In the genomic region with DNA sequence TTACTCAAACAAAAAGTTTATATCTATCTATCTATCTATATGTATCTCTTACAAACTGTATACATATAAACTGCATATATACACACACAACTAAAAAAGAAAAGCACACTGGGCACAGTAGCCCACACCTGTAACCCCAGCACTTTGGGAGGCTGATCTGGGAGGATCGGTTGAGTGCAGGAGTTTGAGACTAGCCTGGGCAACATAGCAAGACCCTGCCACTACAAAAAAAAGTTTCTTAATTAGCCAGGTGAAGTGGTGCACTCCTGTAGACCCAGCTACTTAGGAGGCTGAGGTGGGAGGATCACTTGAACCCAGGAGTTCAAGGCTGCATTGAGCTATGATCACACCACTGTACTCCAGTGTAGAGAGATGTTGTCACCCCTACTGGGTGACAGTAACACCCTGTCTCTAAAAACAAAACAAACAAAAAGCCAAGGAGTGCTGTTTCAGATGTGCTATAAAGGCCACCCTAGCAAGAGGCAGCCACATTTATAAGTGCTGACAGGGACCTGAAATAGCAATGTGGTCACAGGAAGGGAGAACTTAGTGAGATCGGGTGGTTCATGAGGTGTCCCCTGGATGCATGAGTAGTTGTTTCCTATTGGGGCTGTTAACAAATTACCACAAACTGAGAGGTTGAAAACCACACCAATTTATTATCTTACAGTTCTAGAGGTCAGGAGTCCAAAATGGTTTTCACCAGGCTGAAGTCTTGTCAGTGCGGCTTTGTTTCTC, we compare ENCODE assay signal across 10 cellular contexts. TPM values are rescaled to one million over a fixed set of nuclear protein-coding genes. Genes with fewer than 3 reads are reported as not detected.
DNase-seq lines count a peak whose midpoint lies in the region; ATAC-seq, FAIRE-seq and TF ChIP-seq lines count a peak whose summit lies in the region.
"Had no signal": no experiment of that assay in that cellular context is flagged by ENCODE, and none has a peak within 500 bp of the region (broad histone marks: within the 10 kb centered on the region; RNA-seq: fewer than 3 reads in every experiment).

No MANE protein-coding gene starts in this region.

- RAD21 ChIA-PET in GM12878 (lab: Charles Lee; ENCODE audit: unreplicated experiment), result interaction anchor here (0.6 to 1.3 kb wide), 5 partner anchors 15 to 287 kb away, joined by 3 to 8 read pairs (median 3); no protein-coding TSS in a partner anchor

- FAIRE-seq in GM12878 (lab: Jason Lieb, UNC), result peak; percentile 99
- FAIRE-seq: D721Med had no signal

- POLR2A ChIA-PET in GM12878 (lab: Charles Lee), result interaction anchor here (0.6 to 1.1 kb wide), 5 partner anchors 9 to 234 kb away, joined by 3 to 9 read pairs (median 6); no protein-coding TSS in a partner anchor

- no peak for TF ChIP-seq CTCF in GM12878 (IDR thresholded peaks at IDR 0.05 in 2 of 3, conservative IDR thresholded peaks at IDR 0.05 in 1 of 3; ENCODE audit: control insufficient read depth in 2 of 3, extremely low read depth in 1 of 3, insufficient read depth in 1 of 3, low read depth in 3 of 3, low read length in 3 of 3)

- peak; percentile 80 to 96 for TF ChIP-seq EP300 in GM12878 (IDR thresholded peaks at IDR 0.05; ENCODE audit: borderline replicate concordance in 1 of 2, control insufficient read depth in 1 of 2, low read depth in 2 of 2, low read length in 2 of 2)

- intact Hi-C loops in GM12878 (cut with micrococcal nuclease; ENCODE audit: unreplicated experiment), result loop anchor here (10.0 kb wide), 1 partner anchor 256 kb away; a partner anchor contains a TSS

- ATAC-seq in GM18907 (IDR thresholded peaks at IDR 0.05; ENCODE audit: unreplicated experiment) (peak; percentile 47), HG03521 (IDR thresholded peaks at IDR 0.05; ENCODE audit: unreplicated experiment) (peak; percentile 37), GM12878 (peak; percentile 80), GM21526 (IDR thresholded peaks at IDR 0.05; ENCODE audit: low FRiP score, unreplicated experiment) (no peak)

- in situ Hi-C loops in GM12878 (cut with MboI), result no loop called here

- H3K4me1 ChIP-seq in GM12878 (ENCODE audit: control insufficient read depth, insufficient read depth, low read length), result peaks cover 30% of the 10 kb centered on the region

- H3K9ac ChIP-seq in GM12878 (ENCODE audit: control insufficient read depth, insufficient read depth, low read length), result no peak overlapping the region

- H3K4me3 ChIP-seq in GM12878, result no peak overlapping the region

- CTCF ChIA-PET in GM12878 (lab: Yijun Ruan, JAX), result interaction anchor here (0.6 to 2.1 kb wide), 2 partner anchors 9 to 21 kb away, joined by 3 to 5 read pairs; no protein-coding TSS in a partner anchor

- DNase-seq in A172 (ENCODE audit: low spot score) (peak; percentile 35), GM12878 (ENCODE audit: low read depth, low spot score) (peak; percentile 89), NCI-H2081 treated with DMSO at 0.1 percent for 48 hours (lab: John Stamatoyannopoulos, UW) (no peak), occipital lobe (lab: John Stamatoyannopoulos, UW) (no peak), HuH-7 (ENCODE audit: low spot score) (no peak)
- DNase-seq: amniotic stem cell had no signal

- H3K27ac ChIP-seq in GM12878 (ENCODE audit: control insufficient read depth, insufficient read depth), result peak overlapping the region; percentile 48

- WGBS in GM12878 (ENCODE audit: insufficient coverage, insufficient replicate concordance, low lambda C conversion rate, missing lambda C conversion rate), result 5% methylated on average over 3 of the region's 3 CpGs

- no peaks in the 10 kb centered on the region for H3K9me3 ChIP-seq in GM12878 (replicated peaks; ENCODE audit: control insufficient read depth, insufficient read depth, low read length)

- peaks cover 8% of the 10 kb centered on the region for H4K20me1 ChIP-seq in GM12878 (ENCODE audit: control insufficient read depth, insufficient read depth)

- no peaks in the 10 kb centered on the region for H3K27me3 ChIP-seq in GM12878 (replicated peaks in 1 of 2; ENCODE audit: control insufficient read depth in 2 of 2, insufficient read depth in 2 of 2, low read length in 1 of 2)

- no peak for TF ChIP-seq RAD21 in GM12878 (IDR thresholded peaks at IDR 0.05; ENCODE audit: insufficient read depth, low read depth, low read length)

- BruUV-seq in GM12878 (replicated peaks; lab: Mats Ljungman, UMichigan), result no TSS peak

- SMC1A ChIA-PET in GM12878 (lab: Charles Lee; ENCODE audit: uncharacterized antibody, unreplicated experiment), result interaction anchor here (0.6 to 1.9 kb wide), 3 partner anchors 17 to 30 kb away, joined by 3 to 4 read pairs (median 3); no protein-coding TSS in a partner anchor

- peaks cover 0 to 4% of the 10 kb centered on the region in 2 experiments for H3K36me3 ChIP-seq in GM12878 (ENCODE audit: control insufficient read depth in 2 of 2, insufficient read depth in 2 of 2, low read length in 1 of 2)

- TF ChIP-seq POLR2A in GM12878 (IDR thresholded peaks at IDR 0.05; ENCODE audit: low read depth, low read length), result no peak

- peaks cover 13% of the 10 kb centered on the region for H3K79me2 ChIP-seq in GM12878 (ENCODE audit: control insufficient read depth, insufficient read depth, low read length)

- H3K4me2 ChIP-seq in GM12878 (ENCODE audit: control insufficient read depth, insufficient read depth), result peak overlapping the region; percentile 82

- no peak overlapping the region for H2AFZ ChIP-seq in GM12878 (ENCODE audit: control insufficient read depth, low read depth, low read length)

RNA-seq across cellular contexts. Expression of a gene that starts 4.8 kb away (rescaled TPM):
- total RNA-seq in A172 (2014; rRNA removed; shearing (Covaris generic)), result 87.1 and 116 TPM in 2 replicates
- total RNA-seq in GM12878 (2013; cell fraction: nucleolus; rRNA removed), result 26.2 and 26.6 TPM in 2 replicates
- total RNA-seq in GM12878 (2014; rRNA removed), result 25.1 and 27.9 TPM in 2 replicates
- 26.5 and 29.3 TPM in 2 replicates for total RNA-seq in GM12878 (2014; rRNA removed; fragmentation: Illumina TruSeq; extraction: Trizol)
- 47.9 and 52.8 TPM in 2 replicates for total RNA-seq in GM12878 (2021)
- 12.0 TPM for polyA plus RNA-seq in GM12878 (2011; ENCODE audit: low read depth)
- polyA plus RNA-seq in GM12878 (2011; rRNA removed), result 36.7 and 46.6 TPM in 2 replicates
- 35.0 and 46.2 TPM in 2 replicates for polyA plus RNA-seq in GM12878 (2011; cell fraction: cytosol; rRNA removed)
- 87.1 and 99.3 TPM in 2 replicates for polyA plus RNA-seq in GM12878 (2011; cell fraction: nucleus; rRNA removed)
- polyA plus RNA-seq in GM12878 (2012), result 27.1 and 34.5 TPM in 2 replicates
- 26.8 and 33.3 TPM in 2 replicates for polyA plus RNA-seq in GM12878 (2014; fragmentation: Illumina TruSeq; extraction: Trizol)
- polyA plus RNA-seq in GM12878 (2014; fragmentation: Nextera tagmentation; extraction: Ambion mirVana), result 1 to 10 TPM; 3.3 to 5.5 TPM
- 34.3 and 35.8 TPM in 2 replicates for polyA plus RNA-seq in GM12878 (2014; rRNA removed)
- polyA plus RNA-seq in GM12878 (2016; fragmentation: Nextera tagmentation; extraction: Ambion mirVana), result 10 to 100 TPM; 44.5 to 46.0 TPM
- polyA minus RNA-seq in GM12878 (2011; rRNA and poly(A)+ RNA removed), result 12.2 and 21.0 TPM in 2 replicates
- polyA minus RNA-seq in GM12878 (2011; cell fraction: cytosol; rRNA and poly(A)+ RNA removed), result 6.5 and 8.0 TPM in 2 replicates
- 13.1 and 20.2 TPM in 2 replicates for polyA minus RNA-seq in GM12878 (2011; cell fraction: nucleus; rRNA and poly(A)+ RNA removed)
- total RNA-seq in occipital lobe, result 39.8 TPM

RNA-seq across cellular contexts. Expression of a gene that starts 20.0 kb away (rescaled TPM):
- 47.0 and 55.6 TPM in 2 replicates for total RNA-seq in A172 (2014; rRNA removed; shearing (Covaris generic))
- total RNA-seq in GM12878 (2013; cell fraction: nucleolus; rRNA removed), result 28.6 and 35.9 TPM in 2 replicates
- 19.5 and 25.5 TPM in 2 replicates for total RNA-seq in GM12878 (2014; rRNA removed)
- total RNA-seq in GM12878 (2014; rRNA removed; fragmentation: Illumina TruSeq; extraction: Trizol), result 11.5 TPM in 2 replicates
- total RNA-seq in GM12878 (2021), result 44.0 and 51.2 TPM in 2 replicates
- polyA plus RNA-seq in GM12878 (2011; ENCODE audit: low read depth), result 10.4 TPM
- 6.4 and 11.4 TPM in 2 replicates for polyA plus RNA-seq in GM12878 (2011; rRNA removed)
- polyA plus RNA-seq in GM12878 (2011; cell fraction: cytosol; rRNA removed), result 26.7 and 26.8 TPM in 2 replicates
- 32.0 and 43.5 TPM in 2 replicates for polyA plus RNA-seq in GM12878 (2011; cell fraction: nucleus; rRNA removed)
- 22.9 and 23.4 TPM in 2 replicates for polyA plus RNA-seq in GM12878 (2012)
- 15.7 and 19.0 TPM in 2 replicates for polyA plus RNA-seq in GM12878 (2014; fragmentation: Illumina TruSeq; extraction: Trizol)
- 1 to 10 TPM; 2.2 to 4.4 TPM for polyA plus RNA-seq in GM12878 (2014; fragmentation: Nextera tagmentation; extraction: Ambion mirVana)
- polyA plus RNA-seq in GM12878 (2014; rRNA removed), result 26.2 and 30.7 TPM in 2 replicates
- polyA plus RNA-seq in GM12878 (2016; fragmentation: Nextera tagmentation; extraction: Ambion mirVana), result 10 to 100 TPM in 1 of 2 experiments, 1 to 10 TPM in 1; 6.9 to 11.6 TPM
- polyA minus RNA-seq in GM12878 (2011; rRNA and poly(A)+ RNA removed), result 18.4 and 31.1 TPM in 2 replicates
- polyA minus RNA-seq in GM12878 (2011; cell fraction: cytosol; rRNA and poly(A)+ RNA removed), result 17.8 and 19.3 TPM in 2 replicates
- 7.6 and 18.6 TPM in 2 replicates for polyA minus RNA-seq in GM12878 (2011; cell fraction: nucleus; rRNA and poly(A)+ RNA removed)
- 25.6 TPM for total RNA-seq in occipital lobe

RNA-seq across cellular contexts. Expression of a gene that starts 24.3 kb away (rescaled TPM):
- not detected in 2 replicates for total RNA-seq in A172 (2014; rRNA removed; shearing (Covaris generic))
- not detected in 2 replicates for total RNA-seq in GM12878 (2013; cell fraction: nucleolus; rRNA removed)
- not detected in 2 replicates for total RNA-seq in GM12878 (2014; rRNA removed)
- not detected in 2 replicates for total RNA-seq in GM12878 (2014; rRNA removed; fragmentation: Illumina TruSeq; extraction: Trizol)
- not detected in 2 replicates for total RNA-seq in GM12878 (2021)
- not detected for polyA plus RNA-seq in GM12878 (2011; ENCODE audit: low read depth)
- 0.61 TPM in 1 of 2 replicates, not detected in the other for polyA plus RNA-seq in GM12878 (2011; rRNA removed)
- polyA plus RNA-seq in GM12878 (2011; cell fraction: cytosol; rRNA removed), result 0.50 TPM in 1 of 2 replicates, not detected in the other
- polyA plus RNA-seq in GM12878 (2011; cell fraction: nucleus; rRNA removed), result not detected in 2 replicates
- 0.96 TPM in 1 of 2 replicates, not detected in the other for polyA plus RNA-seq in GM12878 (2012)
- polyA plus RNA-seq in GM12878 (2014; fragmentation: Illumina TruSeq; extraction: Trizol), result 1.2 TPM in 1 of 2 replicates, not detected in the other
- polyA plus RNA-seq in GM12878 (2014; fragmentation: Nextera tagmentation; extraction: Ambion mirVana), result under 1 TPM in 1 of 2 experiments, not detected in 1; 0.79 TPM
- 0.19 and 2.5 TPM in 2 replicates for polyA plus RNA-seq in GM12878 (2014; rRNA removed)
- under 1 TPM in 1 of 2 experiments, not detected in 1; 0.33 TPM for polyA plus RNA-seq in GM12878 (2016; fragmentation: Nextera tagmentation; extraction: Ambion mirVana)
- polyA minus RNA-seq in GM12878 (2011; rRNA and poly(A)+ RNA removed), result not detected in 2 replicates
- not detected in 2 replicates for polyA minus RNA-seq in GM12878 (2011; cell fraction: cytosol; rRNA and poly(A)+ RNA removed)
- not detected in 2 replicates for polyA minus RNA-seq in GM12878 (2011; cell fraction: nucleus; rRNA and poly(A)+ RNA removed)
- total RNA-seq in occipital lobe, result 6.1 TPM

RNA-seq across cellular contexts. Expression of a gene that starts 32.1 kb away (rescaled TPM):
- not detected in 2 replicates for total RNA-seq in A172 (2014; rRNA removed; shearing (Covaris generic))
- 58.7 and 62.2 TPM in 2 replicates for total RNA-seq in GM12878 (2013; cell fraction: nucleolus; rRNA removed)
- 85.4 and 89.7 TPM in 2 replicates for total RNA-seq in GM12878 (2014; rRNA removed)
- total RNA-seq in GM12878 (2014; rRNA removed; fragmentation: Illumina TruSeq; extraction: Trizol), result 47.7 and 52.6 TPM in 2 replicates
- total RNA-seq in GM12878 (2021), result 124 and 125 TPM in 2 replicates
- 39.5 TPM for polyA plus RNA-seq in GM12878 (2011; ENCODE audit: low read depth)
- 42.5 and 62.5 TPM in 2 replicates for polyA plus RNA-seq in GM12878 (2011; rRNA removed)
- polyA plus RNA-seq in GM12878 (2011; cell fraction: cytosol; rRNA removed), result 104 and 113 TPM in 2 replicates
- 234 and 279 TPM in 2 replicates for polyA plus RNA-seq in GM12878 (2011; cell fraction: nucleus; rRNA removed)
- polyA plus RNA-seq in GM12878 (2012), result 90.6 and 97.1 TPM in 2 replicates
- 85.0 and 130 TPM in 2 replicates for polyA plus RNA-seq in GM12878 (2014; fragmentation: Illumina TruSeq; extraction: Trizol)
- 10 to 100 TPM in 1 of 2 experiments, 1 to 10 TPM in 1; 2.8 to 16.0 TPM for polyA plus RNA-seq in GM12878 (2014; fragmentation: Nextera tagmentation; extraction: Ambion mirVana)
- polyA plus RNA-seq in GM12878 (2014; rRNA removed), result 98.4 and 124 TPM in 2 replicates
- polyA plus RNA-seq in GM12878 (2016; fragmentation: Nextera tagmentation; extraction: Ambion mirVana), result 100 to 1,000 TPM; 147 to 153 TPM
- 45.6 and 80.6 TPM in 2 replicates for polyA minus RNA-seq in GM12878 (2011; rRNA and poly(A)+ RNA removed)
- polyA minus RNA-seq in GM12878 (2011; cell fraction: cytosol; rRNA and poly(A)+ RNA removed), result 16.0 and 19.1 TPM in 2 replicates
- polyA minus RNA-seq in GM12878 (2011; cell fraction: nucleus; rRNA and poly(A)+ RNA removed), result 27.7 and 42.4 TPM in 2 replicates
- total RNA-seq in occipital lobe, result under 0.01 TPM

RNA-seq across cellular contexts. Expression of a gene that starts 44.9 kb away (rescaled TPM):
- total RNA-seq in A172 (2014; rRNA removed; shearing (Covaris generic)), result 19.1 and 20.7 TPM in 2 replicates
- 11.9 and 12.6 TPM in 2 replicates for total RNA-seq in GM12878 (2013; cell fraction: nucleolus; rRNA removed)
- 10.5 and 10.6 TPM in 2 replicates for total RNA-seq in GM12878 (2014; rRNA removed)
- total RNA-seq in GM12878 (2014; rRNA removed; fragmentation: Illumina TruSeq; extraction: Trizol), result 6.4 and 6.6 TPM in 2 replicates
- total RNA-seq in GM12878 (2021), result 11.1 and 12.0 TPM in 2 replicates
- polyA plus RNA-seq in GM12878 (2011; ENCODE audit: low read depth), result 2.0 TPM
- 3.2 and 4.0 TPM in 2 replicates for polyA plus RNA-seq in GM12878 (2011; rRNA removed)
- polyA plus RNA-seq in GM12878 (2011; cell fraction: cytosol; rRNA removed), result 5.7 and 5.9 TPM in 2 replicates
- polyA plus RNA-seq in GM12878 (2011; cell fraction: nucleus; rRNA removed), result 7.3 and 8.5 TPM in 2 replicates
- polyA plus RNA-seq in GM12878 (2012), result 3.8 and 4.6 TPM in 2 replicates
- 1.3 and 4.5 TPM in 2 replicates for polyA plus RNA-seq in GM12878 (2014; fragmentation: Illumina TruSeq; extraction: Trizol)
- 1 to 10 TPM in 1 of 2 experiments, under 1 TPM in 1; 0.14 to 1.0 TPM for polyA plus RNA-seq in GM12878 (2014; fragmentation: Nextera tagmentation; extraction: Ambion mirVana)
- 7.0 and 8.6 TPM in 2 replicates for polyA plus RNA-seq in GM12878 (2014; rRNA removed)
- 1 to 10 TPM in 1 of 2 experiments, under 1 TPM in 1; 0.88 to 1.2 TPM for polyA plus RNA-seq in GM12878 (2016; fragmentation: Nextera tagmentation; extraction: Ambion mirVana)
- polyA minus RNA-seq in GM12878 (2011; rRNA and poly(A)+ RNA removed), result 5.3 and 8.5 TPM in 2 replicates
- 2.8 and 3.8 TPM in 2 replicates for polyA minus RNA-seq in GM12878 (2011; cell fraction: cytosol; rRNA and poly(A)+ RNA removed)
- polyA minus RNA-seq in GM12878 (2011; cell fraction: nucleus; rRNA and poly(A)+ RNA removed), result 4.7 and 6.3 TPM in 2 replicates
- total RNA-seq in occipital lobe, result 32.0 TPM

Comparison
In these comparisons a context has a peak if more than half of its experiments do, and no peak if none do; other contexts are left out.
1. DNase-seq: peak in A172 (single experiment) and GM12878 (single experiment); none in NCI-H2081 treated with DMSO at 0.1 percent for 48 hours (single experiment), occipital lobe (single experiment) and HuH-7 (single experiment).